ENCODE assay signal across 18 cellular contexts in the genomic region with DNA sequence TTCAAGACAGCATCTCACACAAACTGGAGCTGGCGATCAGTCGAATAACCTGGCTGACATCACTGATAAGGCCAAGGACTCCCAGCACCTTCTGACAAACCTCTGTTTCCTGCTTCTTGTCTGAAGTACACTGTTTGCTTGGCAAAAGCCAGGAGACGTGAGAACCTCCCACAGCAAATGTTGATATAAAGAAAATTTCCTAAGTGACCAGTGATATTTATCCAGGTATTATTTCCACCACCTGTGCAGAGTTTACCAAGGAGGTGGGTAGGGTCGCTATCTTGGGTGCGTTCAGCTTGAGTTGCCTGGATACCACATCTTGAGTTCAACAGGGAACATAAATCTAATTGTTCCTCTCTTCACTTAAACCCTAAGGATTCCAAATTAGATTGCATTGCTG.
DNase-seq lines count a peak whose midpoint lies in the region; ATAC-seq, FAIRE-seq and TF ChIP-seq lines count a peak whose summit lies in the region.
"Had no signal": no experiment of that assay in that cellular context is flagged by ENCODE, and none has a peak within 500 bp of the region (broad histone marks: within the 10 kb centered on the region; RNA-seq: fewer than 3 reads in every experiment).

No MANE protein-coding gene starts in this region.

- peak overlapping the region; percentile 42 for H2AFZ ChIP-seq in HepG2 (ENCODE audit: low read length)

- H3K4me2 ChIP-seq in HepG2 (ENCODE audit: low read depth, low read length), result no peak overlapping the region

- H3K27ac ChIP-seq in HepG2 (ENCODE audit: extremely low read length, insufficient read depth, low read length) (no peak overlapping the region), right lobe of liver (no peak overlapping the region), lung (ENCODE audit: low read depth in 1 of 2, low read length in 1 of 2) (no peak overlapping the region), upper lobe of right lung (peak overlapping the region; percentile 40)

- CTCF ChIA-PET in HepG2 (lab: Yijun Ruan, JAX; ENCODE audit: low intra/inter-chr PET ratio, low total read pairs), result no interaction called here

- peaks cover 87% of the 10 kb centered on the region for H3K4me1 ChIP-seq in HepG2 (ENCODE audit: insufficient read depth, low read length)
- peaks cover 0 to 9% (median 0%) of the 10 kb centered on the region in 4 donors for H3K4me1 ChIP-seq in right lobe of liver
- H3K4me1 ChIP-seq in lung (ENCODE audit: control insufficient read depth in 2 of 2, insufficient read depth in 2 of 2, low read length in 2 of 2), result peaks cover 0 to 2% of the 10 kb centered on the region in 2 donors
- peaks cover 13% of the 10 kb centered on the region for H3K4me1 ChIP-seq in upper lobe of right lung
- H3K4me1 ChIP-seq: HAP-1 had no signal

- no peaks in the 10 kb centered on the region for H3K9me3 ChIP-seq in HepG2 (ENCODE audit: low read length)
- no peaks in the 10 kb centered on the region for H3K9me3 ChIP-seq in right lobe of liver
- no peaks in the 10 kb centered on the region for H3K9me3 ChIP-seq in lung (ENCODE audit: control insufficient read depth in 2 of 2, insufficient read depth in 1 of 2, low read length in 1 of 2)
- H3K9me3 ChIP-seq in upper lobe of right lung, result no peaks in the 10 kb centered on the region
- H3K9me3 ChIP-seq: HAP-1 had no signal

- no peak for FAIRE-seq in HepG2 (lab: Jason Lieb, UNC)

- POLR2A ChIA-PET in HepG2 (lab: Yijun Ruan, JAX), result no interaction called here

- H3K9ac ChIP-seq in HepG2 (ENCODE audit: insufficient read depth, low read depth, low read length), result no peak overlapping the region

- TF ChIP-seq RAD21 in HepG2 (CRISPR knock-in tag; IDR thresholded peaks at IDR 0.05), result no peak

- no peak for TF ChIP-seq POLR2A in HepG2 (IDR thresholded peaks at IDR 0.05; ENCODE audit: insufficient read depth in 1 of 2, low read depth in 2 of 2, low read length in 2 of 2)
- TF ChIP-seq POLR2A in right lobe of liver (IDR thresholded peaks at IDR 0.05), result no peak

- no TSS peak for BruUV-seq in HepG2 (replicated peaks; lab: Mats Ljungman, UMichigan)

- H3K79me2 ChIP-seq in HepG2 (ENCODE audit: insufficient read depth, low read length), result no peaks in the 10 kb centered on the region

- H3K27me3 ChIP-seq in HepG2 (ENCODE audit: control insufficient read depth in 1 of 2, insufficient read depth in 2 of 2, low read length in 2 of 2) (no peaks in the 10 kb centered on the region), right lobe of liver (no peaks in the 10 kb centered on the region), lung (ENCODE audit: control insufficient read depth, insufficient read depth) (no peaks in the 10 kb centered on the region), upper lobe of right lung (peaks cover 10% of the 10 kb centered on the region)

- H4K20me1 ChIP-seq in HepG2 (ENCODE audit: insufficient read depth, low read length), result no peaks in the 10 kb centered on the region

- DNase-seq in HepG2 (ENCODE audit: low spot score) (no peak), right lobe of liver (no peak), NCI-H748 (lab: John Stamatoyannopoulos, UW; ENCODE audit: unreplicated experiment) (peak; percentile 25), lung (ENCODE audit: low spot score) (peak; percentile 38), upper lobe of right lung (no peak), amygdala (lab: John Stamatoyannopoulos, UW) (no peak), NCI-H510A (lab: John Stamatoyannopoulos, UW) (no peak)
- DNase-seq: C1 segment of cervical spinal cord, EL, NCI-H1048, NCI-H1930, NCI-H2227 treated with DMSO at 0.1 percent for 48 hours, NCI-H524 treated with DMSO at 0.1 percent for 48 hours, OCI-M1, SHP77 treated with DMSO at 0.1 percent for 48 hours had no signal

- intact Hi-C loops in HepG2 (cut with micrococcal nuclease; ENCODE audit: unreplicated experiment) (loop anchor here (5.0 kb wide), 1 partner anchor 35 kb away; no protein-coding TSS in a partner anchor), right lobe of liver (cut with DNase I) (no loop called here), upper lobe of right lung (cut with DNase I) (no loop called here)

- 62% methylated on average over 5 of the region's 5 CpGs for WGBS in HepG2 (ENCODE audit: low lambda C conversion rate)
- 56% methylated on average over 5 of the region's 5 CpGs for WGBS in right lobe of liver (ENCODE audit: insufficient coverage, low coverage, low lambda C conversion rate, missing lambda C conversion rate)
- WGBS in lung, 2 donors, result 49 to 74% methylated on average over 5 of the region's 5 CpGs

- TF ChIP-seq CTCF in HepG2 (CRISPR knock-in tag; IDR thresholded peaks at IDR 0.05) (no peak), right lobe of liver (IDR thresholded peaks at IDR 0.05) (no peak), lung (IDR thresholded peaks at IDR 0.05; ENCODE audit: control extremely low read depth, extremely low read depth) (no peak), upper lobe of right lung (IDR thresholded peaks at IDR 0.05) (no peak)

- TF ChIP-seq EP300 in HepG2 (IDR thresholded peaks at IDR 0.05; ENCODE audit: low read depth in 2 of 2, low read length in 2 of 2), result no peak
- no peak for TF ChIP-seq EP300 in HepG2 (CRISPR knock-in tag; IDR thresholded peaks at IDR 0.05; ENCODE audit: borderline replicate concordance)

- H3K4me3 ChIP-seq in HepG2 (replicated peaks in 1 of 3; ENCODE audit: insufficient read depth in 1 of 3, low read depth in 2 of 3, low read length in 3 of 3) (no peak overlapping the region), right lobe of liver (no peak overlapping the region), lung (no peak overlapping the region), upper lobe of right lung (no peak overlapping the region)
- H3K4me3 ChIP-seq: HAP-1 had no signal

- H3K36me3 ChIP-seq in HepG2 (replicated peaks in 1 of 2; ENCODE audit: control insufficient read depth in 1 of 2, insufficient read depth in 2 of 2, low read length in 2 of 2) (no peaks in the 10 kb centered on the region), right lobe of liver (no peaks in the 10 kb centered on the region), lung (ENCODE audit: control insufficient read depth in 2 of 2, insufficient read depth in 2 of 2, low read length in 2 of 2) (no peaks in the 10 kb centered on the region), upper lobe of right lung (no peaks in the 10 kb centered on the region)
- H3K36me3 ChIP-seq: HAP-1 had no signal

- in situ Hi-C loops in HepG2 (cut with HindIII; ENCODE audit: extremely low pct_ligation_motif_present, low pct_unique_long_range_greater_than_20kb), result no loop called here

- ATAC-seq in HepG2, result no peak
- ATAC-seq in right lobe of liver, result no peak
- no peak for ATAC-seq in lung (ENCODE audit: insufficient read depth, low FRiP score)
- peak; percentile 78 for ATAC-seq in upper lobe of right lung
- ATAC-seq in GM21737 (IDR thresholded peaks at IDR 0.05; ENCODE audit: unreplicated experiment), result no peak
- ATAC-seq: SK-N-SH treated with all-trans-retinoic acid at 6 μM for 48 hours had no signal

TF ChIP-seq in HepG2, 621 proteins besides CTCF, POLR2A, EP300 and RAD21 (continues in another document):
- TF ChIP-seq, protein P1, sequence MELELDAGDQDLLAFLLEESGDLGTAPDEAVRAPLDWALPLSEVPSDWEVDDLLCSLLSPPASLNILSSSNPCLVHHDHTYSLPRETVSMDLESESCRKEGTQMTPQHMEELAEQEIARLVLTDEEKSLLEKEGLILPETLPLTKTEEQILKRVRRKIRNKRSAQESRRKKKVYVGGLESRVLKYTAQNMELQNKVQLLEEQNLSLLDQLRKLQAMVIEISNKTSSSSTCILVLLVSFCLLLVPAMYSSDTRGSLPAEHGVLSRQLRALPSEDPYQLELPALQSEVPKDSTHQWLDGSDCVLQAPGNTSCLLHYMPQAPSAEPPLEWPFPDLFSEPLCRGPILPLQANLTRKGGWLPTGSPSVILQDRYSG (CRISPR knock-in tag; IDR thresholded peaks at IDR 0.05), result no peak
- TF ChIP-seq, protein P2, sequence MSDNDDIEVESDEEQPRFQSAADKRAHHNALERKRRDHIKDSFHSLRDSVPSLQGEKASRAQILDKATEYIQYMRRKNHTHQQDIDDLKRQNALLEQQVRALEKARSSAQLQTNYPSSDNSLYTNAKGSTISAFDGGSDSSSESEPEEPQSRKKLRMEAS (IDR thresholded peaks at IDR 0.05), result no peak
- TF ChIP-seq SIX1 (CRISPR knock-in tag; IDR thresholded peaks at IDR 0.05; ENCODE audit: borderline replicate concordance), result no peak
- TF ChIP-seq HIVEP1 (CRISPR knock-in tag; IDR thresholded peaks at IDR 0.05), result no peak
- no peak for TF ChIP-seq ZZZ3 (CRISPR knock-in tag; IDR thresholded peaks at IDR 0.05; ENCODE audit: borderline replicate concordance)
- TF ChIP-seq, protein P3, sequence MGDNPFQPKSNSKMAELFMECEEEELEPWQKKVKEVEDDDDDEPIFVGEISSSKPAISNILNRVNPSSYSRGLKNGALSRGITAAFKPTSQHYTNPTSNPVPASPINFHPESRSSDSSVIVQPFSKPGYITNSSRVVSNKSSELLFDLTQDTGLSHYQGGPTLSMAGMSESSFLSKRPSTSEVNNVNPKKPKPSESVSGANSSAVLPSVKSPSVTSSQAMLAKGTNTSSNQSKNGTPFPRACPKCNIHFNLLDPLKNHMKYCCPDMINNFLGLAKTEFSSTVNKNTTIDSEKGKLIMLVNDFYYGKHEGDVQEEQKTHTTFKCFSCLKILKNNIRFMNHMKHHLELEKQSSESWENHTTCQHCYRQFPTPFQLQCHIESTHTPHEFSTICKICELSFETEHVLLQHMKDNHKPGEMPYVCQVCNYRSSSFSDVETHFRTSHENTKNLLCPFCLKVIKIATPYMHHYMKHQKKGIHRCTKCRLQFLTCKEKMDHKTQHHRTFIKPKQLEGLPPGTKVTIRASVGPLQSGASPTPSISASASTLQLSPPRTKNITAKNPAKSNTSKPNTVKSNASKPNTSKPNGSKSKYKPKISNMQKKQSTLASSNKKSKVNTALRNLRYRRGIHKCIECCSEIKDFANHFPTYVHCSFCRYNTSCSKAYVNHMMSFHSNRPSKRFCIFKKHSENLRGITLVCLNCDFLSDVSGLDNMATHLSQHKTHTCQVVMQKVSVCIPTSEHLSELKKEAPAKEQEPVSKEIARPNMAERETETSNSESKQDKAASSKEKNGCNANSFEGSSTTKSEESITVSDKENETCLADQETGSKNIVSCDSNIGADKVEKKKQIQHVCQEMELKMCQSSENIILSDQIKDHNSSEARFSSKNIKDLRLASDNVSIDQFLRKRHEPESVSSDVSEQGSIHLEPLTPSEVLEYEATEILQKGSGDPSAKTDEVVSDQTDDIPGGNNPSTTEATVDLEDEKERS (CRISPR knock-in tag; IDR thresholded peaks at IDR 0.05), result no peak
- TF ChIP-seq AGO1 (IDR thresholded peaks at IDR 0.05; ENCODE audit: low read depth, low read length, poor library complexity, severe bottlenecking), result no peak
- TF ChIP-seq ZNF30 (CRISPR knock-in tag; IDR thresholded peaks at IDR 0.05), result no peak

Comparison
In these comparisons a context has a peak if more than half of its experiments do, and no peak if none do; other contexts are left out.
1. DNase-seq: peak in NCI-H748 (single experiment) and lung (single experiment); none in HepG2 (single experiment), right lobe of liver (0 of 3), upper lobe of right lung (single experiment), amygdala (0 of 56) and NCI-H510A (single experiment).